11 cellular contexts compared by ENCODE assay signal in genomic region chr2:165791811-165792454, GRCh38. TPM values are rescaled to one million over a fixed set of nuclear protein-coding genes. Genes with fewer than 3 reads are reported as not detected.
DNase-seq lines count a peak whose midpoint lies in the region; ATAC-seq and TF ChIP-seq lines count a peak whose summit lies in the region.
"Had no signal": no experiment of that assay in that cellular context is flagged by ENCODE, and none has a peak within 500 bp of the region (broad histone marks: within the 10 kb centered on the region; RNA-seq: fewer than 3 reads in every experiment).

No MANE protein-coding gene starts in this region.

- H3K79me2 ChIP-seq in OCI-LY7 (ENCODE audit: insufficient read depth, low read depth, low read length): no peaks in the 10 kb centered on the region

- H3K27me3 ChIP-seq in colonic mucosa: no peaks in the 10 kb centered on the region

- no peak for TF ChIP-seq CTCF in colonic mucosa (IDR thresholded peaks at IDR 0.05)
- TF ChIP-seq CTCF in OCI-LY7 (conservative IDR thresholded peaks at IDR 0.05; ENCODE audit: low read length): no peak

- H3K36me3 Mint-ChIP-seq in natural killer cell treated with Interleukin-12 subunit alpha and Interleukin-12 subunit beta and Interleukin-15 and Interleukin-18, amount 100 ng/mL, for 72 hours: peaks cover 4% of the 10 kb centered on the region
- peaks cover 6 to 14% of the 10 kb centered on the region in 2 donors for H3K36me3 Mint-ChIP-seq in activated naive CD4-positive, alpha-beta T cell treated with anti-CD3 and anti-CD28 coated beads, Interleukin-2, amount 50 U/mL, for 72 hours

- CTCF ChIA-PET in OCI-LY7 (lab: Charles Lee; ENCODE audit: unreplicated experiment): no interaction called here

- H3K27me3 Mint-ChIP-seq in natural killer cell treated with Interleukin-12 subunit alpha and Interleukin-12 subunit beta and Interleukin-15 and Interleukin-18, amount 100 ng/mL, for 72 hours: no peaks in the 10 kb centered on the region

- H3K36me3 ChIP-seq in colonic mucosa: no peaks in the 10 kb centered on the region
- H3K36me3 ChIP-seq in OCI-LY7 (ENCODE audit: insufficient read depth, low read length): no peaks in the 10 kb centered on the region

- H4K20me1 ChIP-seq in OCI-LY7 (ENCODE audit: insufficient read depth, low read length): no peaks in the 10 kb centered on the region

- H3K4me3 Mint-ChIP-seq in natural killer cell treated with Interleukin-12 subunit alpha and Interleukin-12 subunit beta and Interleukin-15 and Interleukin-18, amount 100 ng/mL, for 72 hours: peak overlapping the region; percentile 99

- no peaks in the 10 kb centered on the region for H3K9me2 ChIP-seq in OCI-LY7 (ENCODE audit: insufficient read depth, low read length)

- H3K4me2 ChIP-seq in OCI-LY7 (ENCODE audit: low read length): no peak overlapping the region

- H3K9ac ChIP-seq in colonic mucosa (ENCODE audit: low read depth in 2 of 2, low read length in 2 of 2): peak overlapping the region in 1 of 2 donors; percentile 1

- POLR2A ChIA-PET in OCI-LY7 (lab: Charles Lee): interaction anchor here (0.6 kb wide), 1 partner anchor 27 kb away, joined by 3 read pairs; no protein-coding TSS in a partner anchor

- H3K4me1 Mint-ChIP-seq in natural killer cell treated with Interleukin-12 subunit alpha and Interleukin-12 subunit beta and Interleukin-15 and Interleukin-18, amount 100 ng/mL, for 72 hours (ENCODE audit: low read depth in 2 of 2): peaks cover 52 to 66% of the 10 kb centered on the region in 2 donors

- H3K9me3 ChIP-seq in colonic mucosa (no peaks in the 10 kb centered on the region), OCI-LY7 (ENCODE audit: low read length) (no peaks in the 10 kb centered on the region)

- H3K27ac ChIP-seq in colonic mucosa (peak overlapping the region; percentile 88), OCI-LY7 (ENCODE audit: low read depth, low read length, poor library complexity, severe bottlenecking) (no peak overlapping the region)

- H3K4me3 ChIP-seq in colonic mucosa (no peak overlapping the region), OCI-LY7 (ENCODE audit: low read depth, low read length, poor library complexity, severe bottlenecking) (no peak overlapping the region)

- H3K4me1 ChIP-seq in colonic mucosa (no peaks in the 10 kb centered on the region), OCI-LY7 (ENCODE audit: insufficient read depth, low read length, poor library complexity, severe bottlenecking) (no peaks in the 10 kb centered on the region)

- H2AFZ ChIP-seq in OCI-LY7 (ENCODE audit: low read length): no peak overlapping the region

- no peak for ATAC-seq in natural killer cell treated with Interleukin-12 subunit alpha and Interleukin-12 subunit beta and Interleukin-15 and Interleukin-18, amount 100 ng/mL, for 72 hours
- ATAC-seq in HG02885 (IDR thresholded peaks at IDR 0.05; ENCODE audit: poor library complexity, unreplicated experiment) (no peak), HG02588 (IDR thresholded peaks at IDR 0.05; ENCODE audit: unreplicated experiment) (no peak)
- ATAC-seq in activated naive CD4-positive, alpha-beta T cell treated with anti-CD3 and anti-CD28 coated beads, Interleukin-2, amount 50 U/mL, for 72 hours: no peak

- BruUV-seq in OCI-LY7 (replicated peaks; lab: Mats Ljungman, UMichigan): no TSS peak

- peak; percentile 74 for DNase-seq in ELR (ENCODE audit: low read depth)
- DNase-seq in LHCN-M2 (ENCODE audit: low read depth): peak; percentile 58
- no peak for DNase-seq in colonic mucosa
- no peak for DNase-seq in natural killer cell treated with Interleukin-12 subunit alpha and Interleukin-12 subunit beta and Interleukin-15 and Interleukin-18, amount 100 ng/mL, for 72 hours (ENCODE audit: low spot score)
- DNase-seq in OCI-LY7 (ENCODE audit: low spot score): no peak
- no peak for DNase-seq in activated naive CD4-positive, alpha-beta T cell treated with anti-CD3 and anti-CD28 coated beads, Interleukin-2, amount 50 U/mL, for 72 hours (ENCODE audit: low spot score in 2 of 2)
- DNase-seq: DND-41, KG1, nucleus accumbens had no signal

- peak overlapping the region in 1 of 2 donors; percentile 97 for H3K27ac Mint-ChIP-seq in natural killer cell treated with Interleukin-12 subunit alpha and Interleukin-12 subunit beta and Interleukin-15 and Interleukin-18, amount 100 ng/mL, for 72 hours
- no peak overlapping the region for H3K27ac Mint-ChIP-seq in activated naive CD4-positive, alpha-beta T cell treated with anti-CD3 and anti-CD28 coated beads, Interleukin-2, amount 50 U/mL, for 72 hours

- intact Hi-C loops in colonic mucosa (cut with DNase I) (no loop called here), OCI-LY7 (cut with micrococcal nuclease; ENCODE audit: unreplicated experiment) (no loop called here)

- no peaks in the 10 kb centered on the region for H3K9me3 Mint-ChIP-seq in natural killer cell treated with Interleukin-12 subunit alpha and Interleukin-12 subunit beta and Interleukin-15 and Interleukin-18, amount 100 ng/mL, for 72 hours
- H3K9me3 Mint-ChIP-seq in activated naive CD4-positive, alpha-beta T cell treated with anti-CD3 and anti-CD28 coated beads, Interleukin-2, amount 50 U/mL, for 72 hours: no peaks in the 10 kb centered on the region

RNA-seq across cellular contexts. Expression of gene GALNT3, which starts 2.1 kb away (rescaled TPM):
- total RNA-seq in LHCN-M2 (2014; rRNA removed): 1.5 and 2.6 TPM in 2 replicates
- polyA plus RNA-seq in LHCN-M2 (2012): 1.4 TPM
- 100 to 1,000 TPM in 1 of 2 donors, 10 to 100 TPM in 1; 86.2 to 117 TPM for total RNA-seq in colonic mucosa
- 10 to 100 TPM; 21.0 to 22.6 TPM for total RNA-seq in natural killer cell treated with Interleukin-12 subunit alpha and Interleukin-12 subunit beta and Interleukin-15 and Interleukin-18, amount 100 ng/mL, for 72 hours
- total RNA-seq in OCI-LY7 (2014; rRNA removed; shearing (Covaris generic)): 0.44 TPM in 1 of 2 replicates, not detected in the other
- 2.6 and 3.6 TPM in 2 replicates for total RNA-seq in OCI-LY7 (2022)
- total RNA-seq in activated naive CD4-positive, alpha-beta T cell treated with anti-CD3 and anti-CD28 coated beads, Interleukin-2, amount 50 U/mL, for 72 hours: 1 to 10 TPM; 5.0 to 5.3 TPM

Comparison
In these comparisons a context has a peak if more than half of its experiments do, and no peak if none do; other contexts are left out.
1. DNase-seq: peak in ELR (single experiment) and LHCN-M2 (single experiment); none in colonic mucosa (single experiment), natural killer cell treated with Interleukin-12 subunit alpha and Interleukin-12 subunit beta and Interleukin-15 and Interleukin-18, amount 100 ng/mL, for 72 hours (single experiment), OCI-LY7 (single experiment) and activated naive CD4-positive, alpha-beta T cell treated with anti-CD3 and anti-CD28 coated beads, Interleukin-2, amount 50 U/mL, for 72 hours (0 of 2).